In the genomic region with DNA sequence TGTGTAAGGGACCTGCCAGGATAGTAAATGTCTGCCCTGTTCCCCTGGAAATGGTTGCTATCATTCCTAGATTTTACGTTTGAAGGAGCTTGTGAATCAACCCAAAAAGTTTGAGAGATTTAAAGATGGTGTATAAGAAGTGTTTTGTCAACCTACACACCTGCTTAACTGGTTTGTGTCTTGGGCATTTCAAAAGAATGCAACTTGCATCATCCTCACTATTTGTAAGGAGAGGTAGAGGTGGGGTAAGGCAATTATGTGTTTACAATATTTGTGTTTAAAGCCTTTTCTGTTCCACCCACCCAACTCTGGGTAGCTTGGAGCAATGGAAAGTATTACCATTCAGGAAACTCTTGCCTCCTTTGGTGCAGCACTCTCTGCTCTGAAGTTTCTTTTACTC, we compare ENCODE assay signal across 30 cellular contexts.
"Had no signal": no experiment of that assay in that cellular context is flagged by ENCODE, and none has a peak within 500 bp of the region (broad histone marks: within the 10 kb centered on the region; RNA-seq: fewer than 3 reads in every experiment).

No MANE protein-coding gene starts in this region.

- H3K9ac ChIP-seq: parathyroid adenoma had no signal

- H3K4me1 Mint-ChIP-seq: naive thymus-derived CD8-positive, alpha-beta T cell; stimulated activated effector memory CD8-positive, alpha-beta T cell treated with anti-CD3 and anti-CD28 coated beads, Interleukin-12 subunit alpha, Interleukin-12 subunit beta, amount 100 ng/mL, for 72 hours; stimulated activated naive B cell treated with anti-CD40 and anti-IgM and Interleukin-4, amounts not matched to agents 10 μg/mL and 1 μg/mL and 100 μg/mL, for 72 hours had no signal

- H3K27ac ChIP-seq: neutrophil, ovary, parathyroid adenoma, psoas muscle, right lobe of liver, stomach, thoracic aorta, thyroid gland, tibial nerve, upper lobe of right lung, uterus had no signal

- ATAC-seq: naive thymus-derived CD8-positive, alpha-beta T cell; natural killer cell treated with Interleukin-12 subunit alpha and Interleukin-12 subunit beta and Interleukin-15 and Interleukin-18, amount 100 ng/mL, for 72 hours; psoas muscle; right lobe of liver; stimulated activated effector memory CD8-positive, alpha-beta T cell treated with anti-CD3 and anti-CD28 coated beads, Interleukin-12 subunit alpha, Interleukin-12 subunit beta, amount 100 ng/mL, for 72 hours; stimulated activated naive B cell treated with anti-CD40 and anti-IgM and Interleukin-4, amounts not matched to agents 10 μg/mL and 1 μg/mL and 100 μg/mL, for 72 hours; upper lobe of right lung had no signal

- H3K9me3 ChIP-seq: neutrophil, ovary, psoas muscle, right lobe of liver, sigmoid colon, stomach, thoracic aorta, thyroid gland, tibial nerve, upper lobe of right lung, uterus had no signal

- H3K27ac Mint-ChIP-seq: naive thymus-derived CD8-positive, alpha-beta T cell; natural killer cell treated with Interleukin-12 subunit alpha and Interleukin-12 subunit beta and Interleukin-15 and Interleukin-18, amount 100 ng/mL, for 72 hours; nephron progenitor cell; progenitor cell of endocrine pancreas; stimulated activated effector memory CD8-positive, alpha-beta T cell treated with anti-CD3 and anti-CD28 coated beads, Interleukin-12 subunit alpha, Interleukin-12 subunit beta, amount 100 ng/mL, for 72 hours; stimulated activated naive B cell treated with anti-CD40 and anti-IgM and Interleukin-4, amounts not matched to agents 10 μg/mL and 1 μg/mL and 100 μg/mL, for 72 hours; stimulated activated naive CD8-positive, alpha-beta T cell treated with anti-CD3 and anti-CD28 coated beads, Interleukin-15, Interleukin-2, amounts not matched to agents 100 ng/mL and 50 ng/mL, for 24 hours; type B pancreatic cell had no signal

- H3K36me3 Mint-ChIP-seq: naive thymus-derived CD8-positive, alpha-beta T cell; natural killer cell treated with Interleukin-12 subunit alpha and Interleukin-12 subunit beta and Interleukin-15 and Interleukin-18, amount 100 ng/mL, for 72 hours; stimulated activated effector memory CD8-positive, alpha-beta T cell treated with anti-CD3 and anti-CD28 coated beads, Interleukin-12 subunit alpha, Interleukin-12 subunit beta, amount 100 ng/mL, for 72 hours; stimulated activated naive B cell treated with anti-CD40 and anti-IgM and Interleukin-4, amounts not matched to agents 10 μg/mL and 1 μg/mL and 100 μg/mL, for 72 hours; type B pancreatic cell had no signal

- H3K27me3 ChIP-seq: neutrophil, ovary, right lobe of liver, sigmoid colon, stomach, thyroid gland, tibial nerve, upper lobe of right lung, uterus had no signal

- H3K27me3 Mint-ChIP-seq: natural killer cell treated with Interleukin-12 subunit alpha and Interleukin-12 subunit beta and Interleukin-15 and Interleukin-18, amount 100 ng/mL, for 72 hours; progenitor cell of endocrine pancreas; stimulated activated naive B cell treated with anti-CD40 and anti-IgM and Interleukin-4, amounts not matched to agents 10 μg/mL and 1 μg/mL and 100 μg/mL, for 72 hours; stimulated activated naive CD8-positive, alpha-beta T cell treated with anti-CD3 and anti-CD28 coated beads, Interleukin-15, Interleukin-2, amounts not matched to agents 100 ng/mL and 50 ng/mL, for 24 hours; type B pancreatic cell had no signal

- FAIRE-seq: small intestine had no signal

- H3K4me1 ChIP-seq: parathyroid adenoma, psoas muscle, right lobe of liver, tibial nerve, upper lobe of right lung, uterus had no signal

- H3K4me3 ChIP-seq: ovary, psoas muscle, right lobe of liver, sigmoid colon, stomach, thoracic aorta, thyroid gland, tibial nerve, upper lobe of right lung, uterus had no signal

- H3K9me3 Mint-ChIP-seq: nephron progenitor cell, neural crest cell had no signal

- H3K79me2 ChIP-seq: parathyroid adenoma had no signal

- H3K36me3 ChIP-seq: neutrophil, ovary, right lobe of liver, sigmoid colon, stomach, thoracic aorta, thyroid gland, tibial nerve, upper lobe of right lung, uterus had no signal

- H3K4me3 Mint-ChIP-seq: naive thymus-derived CD8-positive, alpha-beta T cell; natural killer cell treated with Interleukin-12 subunit alpha and Interleukin-12 subunit beta and Interleukin-15 and Interleukin-18, amount 100 ng/mL, for 72 hours; nephron progenitor cell; neural crest cell; stimulated activated effector memory CD8-positive, alpha-beta T cell treated with anti-CD3 and anti-CD28 coated beads, Interleukin-12 subunit alpha, Interleukin-12 subunit beta, amount 100 ng/mL, for 72 hours; stimulated activated naive B cell treated with anti-CD40 and anti-IgM and Interleukin-4, amounts not matched to agents 10 μg/mL and 1 μg/mL and 100 μg/mL, for 72 hours; stimulated activated naive CD8-positive, alpha-beta T cell treated with anti-CD3 and anti-CD28 coated beads, Interleukin-15, Interleukin-2, amounts not matched to agents 100 ng/mL and 50 ng/mL, for 24 hours; type B pancreatic cell had no signal

- DNase-seq: naive thymus-derived CD8-positive, alpha-beta T cell; nephron progenitor cell; nucleus accumbens; ovary; posterior cingulate gyrus; psoas muscle; right cardiac atrium; right lobe of liver; sigmoid colon; small intestine; stimulated activated CD4-positive, alpha-beta T cell treated with anti-CD3 and anti-CD28 coated beads, Interleukin-15, amount 100 ng/mL, for 24 hours; stimulated activated CD4-positive, alpha-beta T cell treated with anti-CD3 and anti-CD28 coated beads, Interleukin-2, amount 100 ng/mL, for 24 hours; stimulated activated CD4-positive, alpha-beta T cell treated with anti-CD3 and anti-CD28 coated beads, Interleukin-2, amount 100 ng/mL, for 48 hours; stimulated activated CD4-positive, alpha-beta T cell treated with anti-CD3 and anti-CD28 coated beads, Interleukin-4, amount 100 ng/mL, for 24 hours; stimulated activated naive B cell treated with anti-CD40 and anti-IgM and Interleukin-4, amounts not matched to agents 10 μg/mL and 1 μg/mL and 100 μg/mL, for 72 hours; stimulated activated naive CD4-positive, alpha-beta T cell treated with Interleukin-2 at 50 U/mL for 16 hours; stomach; thyroid gland; upper lobe of right lung; uterus had no signal

- H2AFZ ChIP-seq: parathyroid adenoma had no signal
